ENCODE assay signal across 11 cellular contexts in genomic region chr6:11276911-11277274, GRCh38. TPM values are rescaled to one million over a fixed set of nuclear protein-coding genes. Genes with fewer than 3 reads are reported as not detected.
DNase-seq lines count a peak whose midpoint lies in the region; ATAC-seq and TF ChIP-seq lines count a peak whose summit lies in the region.
"Had no signal": no experiment of that assay in that cellular context is flagged by ENCODE, and none has a peak within 500 bp of the region (broad histone marks: within the 10 kb centered on the region; RNA-seq: fewer than 3 reads in every experiment).

No MANE protein-coding gene starts in this region.

- peaks cover 36% of the 10 kb centered on the region for H3K4me1 Mint-ChIP-seq in chondrocyte (ENCODE audit: low read depth)

- H2AFZ ChIP-seq in OCI-LY3 (ENCODE audit: low read depth, low read length) (no peak overlapping the region), neuronal stem cell (ENCODE audit: low read length) (peak overlapping the region; percentile 70)

- no peak overlapping the region for H4K91ac ChIP-seq in neuronal stem cell (ENCODE audit: low read depth, low read length, poor library complexity)

- H3K18ac ChIP-seq in neuronal stem cell (ENCODE audit: low read length), result no peak overlapping the region

- H4K8ac ChIP-seq in neuronal stem cell (ENCODE audit: low read depth, low read length), result no peak overlapping the region

- H3K4ac ChIP-seq in neuronal stem cell (ENCODE audit: low read length), result no peak overlapping the region

- H3K79me2 ChIP-seq in OCI-LY3 (ENCODE audit: low read length), result peaks cover 55% of the 10 kb centered on the region

- peak overlapping the region; percentile 96 for H3K9ac ChIP-seq in OCI-LY3 (ENCODE audit: low read length)
- H3K9ac ChIP-seq in neuronal stem cell (ENCODE audit: low read depth, low read length, poor library complexity), result no peak overlapping the region

- H3K4me3 ChIP-seq in OCI-LY3 (ENCODE audit: low read length) (0 out of 2 replicates have a peak overlapping the region, but pooled peaks have one; percentile 0), neuronal stem cell (ENCODE audit: low read length in 2 of 2) (no peak overlapping the region)

- H3K27ac Mint-ChIP-seq in chondrocyte (ENCODE audit: unreplicated experiment), result peak overlapping the region; percentile 93

- no CpG with 5 or more reads among the region's 4 CpGs for WGBS in neuronal stem cell (ENCODE audit: extremely low coverage in 2 of 2, insufficient read length in 2 of 2, insufficient replicate concordance in 1 of 2), 2 donors

- no peak for ATAC-seq in HG02970 (IDR thresholded peaks at IDR 0.05; ENCODE audit: low FRiP score, unreplicated experiment)

- H3K9me3 ChIP-seq in OCI-LY3 (ENCODE audit: insufficient read depth, low read length), result no peaks in the 10 kb centered on the region
- H3K9me3 ChIP-seq in neuronal stem cell (replicated peaks in 1 of 2; ENCODE audit: control insufficient read depth in 2 of 2, insufficient read depth in 1 of 2, low read depth in 1 of 2, low read length in 2 of 2), result no peaks in the 10 kb centered on the region

- H2BK15ac ChIP-seq in neuronal stem cell (ENCODE audit: low read length), result no peak overlapping the region

- H3K36me3 Mint-ChIP-seq in chondrocyte (ENCODE audit: low read depth), result no peaks in the 10 kb centered on the region

- H3K9me3 Mint-ChIP-seq in chondrocyte (ENCODE audit: low read depth), result no peaks in the 10 kb centered on the region

- H3K4me1 ChIP-seq in OCI-LY3 (ENCODE audit: low read length), result peaks cover 79% of the 10 kb centered on the region
- peaks cover 21 to 30% of the 10 kb centered on the region in 2 donors for H3K4me1 ChIP-seq in neuronal stem cell (ENCODE audit: control insufficient read depth in 2 of 2, insufficient read depth in 1 of 2, low read depth in 1 of 2, low read length in 2 of 2)

- H2BK5ac ChIP-seq in neuronal stem cell (ENCODE audit: low read length), result no peak overlapping the region

- no peaks in the 10 kb centered on the region for H3K79me1 ChIP-seq in neuronal stem cell (ENCODE audit: low read depth, low read length)

- H2BK120ac ChIP-seq in neuronal stem cell (ENCODE audit: low read depth, low read length), result no peak overlapping the region

- H3K27ac ChIP-seq in OCI-LY3 (ENCODE audit: low read length) (peak overlapping the region; percentile 100), neuronal stem cell (replicated peaks; ENCODE audit: low read length) (peak overlapping the region; percentile 80)

- peak overlapping the region; percentile 16 for H3K4me3 Mint-ChIP-seq in chondrocyte (ENCODE audit: unreplicated experiment)

- H4K20me1 ChIP-seq in OCI-LY3 (ENCODE audit: insufficient read depth, low read length), result no peaks in the 10 kb centered on the region

- H3K27me3 Mint-ChIP-seq in chondrocyte (ENCODE audit: low read depth), result no peaks in the 10 kb centered on the region

- no peak overlapping the region for H3K14ac ChIP-seq in neuronal stem cell (ENCODE audit: low read length)

- H3K4me2 ChIP-seq in OCI-LY3 (ENCODE audit: low read length) (peak overlapping the region; percentile 90), neuronal stem cell (ENCODE audit: insufficient read depth, low read length, poor library complexity, severe bottlenecking) (no peak overlapping the region)

- H2AK5ac ChIP-seq in neuronal stem cell (ENCODE audit: low read depth, low read length), result no peak overlapping the region

- peaks cover 42% of the 10 kb centered on the region for H3K36me3 ChIP-seq in OCI-LY3 (replicated peaks; ENCODE audit: low read depth, low read length)
- H3K36me3 ChIP-seq in neuronal stem cell (replicated peaks in 1 of 2; ENCODE audit: control insufficient read depth in 2 of 2, insufficient read depth in 2 of 2, low read length in 2 of 2), result no peaks in the 10 kb centered on the region

- TF ChIP-seq CTCF in OCI-LY3 (IDR thresholded peaks at IDR 0.05; ENCODE audit: low read depth, low read length) (no peak), chondrocyte (IDR thresholded peaks at IDR 0.05) (no peak)

- no peak overlapping the region for H3K23ac ChIP-seq in neuronal stem cell (ENCODE audit: low read depth, low read length, poor library complexity)

- H2BK12ac ChIP-seq in neuronal stem cell (ENCODE audit: low read length), result no peak overlapping the region

- H3K27me3 ChIP-seq in OCI-LY3 (ENCODE audit: low read depth, low read length) (no peaks in the 10 kb centered on the region), neuronal stem cell (ENCODE audit: control insufficient read depth in 3 of 3, insufficient read depth in 3 of 3, low read depth in 1 of 3, low read length in 3 of 3) (no peaks in the 10 kb centered on the region)

- DNase-seq in COLO829 (ENCODE audit: low spot score), result peak; percentile 63
- DNase-seq in chondrocyte (ENCODE audit: low spot score), result no peak
- DNase-seq in neuronal stem cell (ENCODE audit: low spot score), result no peak
- no peak for DNase-seq in NCI-H1105 (lab: John Stamatoyannopoulos, UW)
- no peak for DNase-seq in NCI-H1930 (lab: John Stamatoyannopoulos, UW)
- no peak for DNase-seq in RPMI8226
- DNase-seq: effector CD4-positive, alpha-beta T cell; NCI-H1694; stimulated activated naive CD8-positive, alpha-beta T cell treated with anti-CD3 and anti-CD28 coated beads, Interleukin-15, Interleukin-2, amounts not matched to agents 100 U/mL and 50 U/mL, for 24 hours had no signal

RNA-seq across cellular contexts. Expression of gene NEDD9, which starts 44.4 kb away (rescaled TPM):
- 23.2 to 42.0 TPM (median 25.2 TPM) in 3 replicates for total RNA-seq in chondrocyte
- 6.2 TPM for polyA plus RNA-seq in neuronal stem cell (2013, experiment 1 of 2)
- 6.4 TPM for polyA plus RNA-seq in neuronal stem cell (2013, experiment 2 of 2)
